Comparison of ENCODE assay signal across 14 cellular contexts in the genomic region with DNA sequence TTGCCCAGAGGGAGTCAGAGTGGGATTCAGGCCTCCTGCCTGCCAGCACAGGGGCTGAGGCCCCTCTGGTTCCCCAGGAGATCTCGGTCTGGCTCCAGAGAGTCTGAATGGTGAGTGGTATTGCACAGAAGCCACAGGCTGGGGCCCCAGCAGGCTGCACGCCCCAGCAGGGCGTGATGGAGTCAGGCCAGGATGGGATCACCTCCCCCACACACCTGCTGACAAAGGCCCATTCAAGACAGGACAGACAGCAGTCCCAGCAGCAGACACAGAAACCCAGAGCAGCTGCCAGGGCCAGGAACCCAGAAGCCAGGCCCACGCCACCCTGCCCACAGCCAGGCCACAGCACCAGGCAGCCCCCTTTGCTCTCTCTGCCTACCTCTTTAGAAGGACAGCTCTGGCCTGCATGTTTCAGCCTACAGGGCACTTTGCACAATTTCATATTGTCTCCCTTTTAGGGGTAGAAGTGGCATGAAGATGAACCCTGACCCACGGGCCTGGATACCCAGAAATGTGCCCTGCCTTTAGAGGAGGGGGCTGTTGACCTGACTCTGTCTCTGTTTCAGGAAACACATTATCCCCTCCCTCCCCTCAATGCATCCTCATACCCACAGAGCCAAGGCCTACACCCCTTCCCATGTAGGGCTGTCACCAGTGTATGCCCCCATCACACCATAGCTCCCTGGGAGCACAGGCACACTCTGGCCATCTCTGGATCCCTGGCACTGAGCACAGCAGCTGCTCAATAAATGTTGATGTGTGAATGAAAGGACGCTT. TPM values are rescaled to one million over a fixed set of nuclear protein-coding genes. Genes with fewer than 3 reads are reported as not detected.
DNase-seq lines count a peak whose midpoint lies in the region; ATAC-seq and TF ChIP-seq lines count a peak whose summit lies in the region.
"Had no signal": no experiment of that assay in that cellular context is flagged by ENCODE, and none has a peak within 500 bp of the region (broad histone marks: within the 10 kb centered on the region; RNA-seq: fewer than 3 reads in every experiment).

No MANE protein-coding gene starts in this region.

- H3K9me3 ChIP-seq in mammary epithelial cell (replicated peaks; ENCODE audit: insufficient read depth, low read length): no peaks in the 10 kb centered on the region
- H3K9me3 ChIP-seq in neuronal stem cell (replicated peaks in 1 of 2; ENCODE audit: control insufficient read depth in 2 of 2, insufficient read depth in 1 of 2, low read depth in 1 of 2, low read length in 2 of 2): no peaks in the 10 kb centered on the region
- no peaks in the 10 kb centered on the region for H3K9me3 ChIP-seq in prostate gland
- H3K9me3 ChIP-seq: right lobe of liver had no signal

- dilution Hi-C loops in mammary epithelial cell (cut with HindIII; ENCODE audit: low sequenced_read_pairs): no loop called here

- H4K91ac ChIP-seq in neuronal stem cell (ENCODE audit: low read depth, low read length, poor library complexity): no peak overlapping the region

- H3K4me3 ChIP-seq in mammary epithelial cell (replicated peaks in 1 of 3; ENCODE audit: insufficient read depth in 1 of 3, low read depth in 2 of 3, low read length in 3 of 3): no peak overlapping the region
- H3K4me3 ChIP-seq in neuronal stem cell (ENCODE audit: low read length in 2 of 2): no peak overlapping the region
- H3K4me3 ChIP-seq in prostate gland: no peak overlapping the region
- H3K4me3 ChIP-seq: GM23248, right lobe of liver had no signal

- BruUV-seq in Calu3 (replicated peaks; lab: Mats Ljungman, UMichigan) (no TSS peak), mammary epithelial cell (replicated peaks; lab: Mats Ljungman, UMichigan) (no TSS peak)

- H3K36me3 ChIP-seq in mammary epithelial cell (ENCODE audit: insufficient read depth, low read length): no peaks in the 10 kb centered on the region
- H3K36me3 ChIP-seq in neuronal stem cell (replicated peaks in 1 of 2; ENCODE audit: control insufficient read depth in 2 of 2, insufficient read depth in 2 of 2, low read length in 2 of 2): peaks cover 4 to 13% of the 10 kb centered on the region in 2 donors
- H3K36me3 ChIP-seq in prostate gland: no peaks in the 10 kb centered on the region
- H3K36me3 ChIP-seq: right lobe of liver had no signal

- H3K4me1 ChIP-seq in mammary epithelial cell (ENCODE audit: insufficient read depth, low read length): peaks cover 3% of the 10 kb centered on the region
- H3K4me1 ChIP-seq in neuronal stem cell (ENCODE audit: control insufficient read depth in 2 of 2, insufficient read depth in 1 of 2, low read depth in 1 of 2, low read length in 2 of 2): peaks cover 18 to 32% of the 10 kb centered on the region in 2 donors
- H3K4me1 ChIP-seq in prostate gland (replicated peaks): no peaks in the 10 kb centered on the region
- H3K4me1 ChIP-seq: right lobe of liver had no signal

- peaks cover 11% of the 10 kb centered on the region for H3K27me3 ChIP-seq in mammary epithelial cell (ENCODE audit: insufficient read depth, low read length)
- H3K27me3 ChIP-seq in neuronal stem cell (ENCODE audit: control insufficient read depth in 3 of 3, insufficient read depth in 3 of 3, low read depth in 1 of 3, low read length in 3 of 3): no peaks in the 10 kb centered on the region
- no peaks in the 10 kb centered on the region for H3K27me3 ChIP-seq in prostate gland (replicated peaks; ENCODE audit: insufficient read depth)
- H3K27me3 ChIP-seq: right lobe of liver had no signal

- H3K27ac Mint-ChIP-seq in Calu3 (ENCODE audit: unreplicated experiment) (no peak overlapping the region), CD14-positive monocyte (no peak overlapping the region)
- H3K27ac Mint-ChIP-seq in activated T-helper 2 cell treated with anti-CD3 and anti-CD28 coated beads, Interferon-gamma antibody, Interleukin-2, Interleukin-4, amounts not matched to agents 10 μg/mL and 5 μg/mL and 100 μg/mL, durations not matched to agents 14 hours and 24 hours and 36 hours: no peak overlapping the region

- H4K20me1 ChIP-seq in mammary epithelial cell (ENCODE audit: insufficient read depth, low read length): no peaks in the 10 kb centered on the region

- H2BK15ac ChIP-seq in neuronal stem cell (ENCODE audit: low read length): no peak overlapping the region

- H3K79me1 ChIP-seq in neuronal stem cell (ENCODE audit: low read depth, low read length): peaks cover 24% of the 10 kb centered on the region

- H3K9me3 Mint-ChIP-seq in Calu3 (ENCODE audit: low read depth, unreplicated experiment) (no peaks in the 10 kb centered on the region), CD14-positive monocyte (peaks cover 0 to 3% (median 0%) of the 10 kb centered on the region in 7 donors)
- no peaks in the 10 kb centered on the region for H3K9me3 Mint-ChIP-seq in activated T-helper 2 cell treated with anti-CD3 and anti-CD28 coated beads, Interferon-gamma antibody, Interleukin-2, Interleukin-4, amounts not matched to agents 10 μg/mL and 5 μg/mL and 100 μg/mL, durations not matched to agents 14 hours and 24 hours and 36 hours

- H3K4me3 Mint-ChIP-seq in Calu3 (ENCODE audit: low read depth, unreplicated experiment) (no peak overlapping the region), CD14-positive monocyte (no peak overlapping the region)
- H3K4me3 Mint-ChIP-seq in activated T-helper 2 cell treated with anti-CD3 and anti-CD28 coated beads, Interferon-gamma antibody, Interleukin-2, Interleukin-4, amounts not matched to agents 10 μg/mL and 5 μg/mL and 100 μg/mL, durations not matched to agents 14 hours and 24 hours and 36 hours (ENCODE audit: low read depth): no peak overlapping the region

- DNase-seq in Calu3 (peak; percentile 23), NCI-H1105 (lab: John Stamatoyannopoulos, UW) (peak; percentile 78), mammary epithelial cell (peak; percentile 38), neuronal stem cell (ENCODE audit: low spot score) (no peak), CD14-positive monocyte (ENCODE audit: low spot score) (no peak), prostate gland (ENCODE audit: low spot score) (no peak)
- no peak for DNase-seq in activated T-helper 2 cell treated with anti-CD3 and anti-CD28 coated beads, Interferon-gamma antibody, Interleukin-2, Interleukin-4, amounts not matched to agents 10 μg/mL and 5 μg/mL and 100 μg/mL, durations not matched to agents 14 hours and 24 hours and 36 hours (ENCODE audit: low spot score)
- DNase-seq: activated CD4-positive, CD25-positive, alpha-beta regulatory T cell treated with anti-CD3 and anti-CD28 coated beads, Interleukin-2, amount 50 U/mL, for 72 hours; GM23248; right lobe of liver had no signal

- ATAC-seq in GM21786 (IDR thresholded peaks at IDR 0.05; ENCODE audit: unreplicated experiment): no peak

- no peak overlapping the region for H4K8ac ChIP-seq in neuronal stem cell (ENCODE audit: low read depth, low read length)

- H2AFZ ChIP-seq in mammary epithelial cell (ENCODE audit: low read depth, low read length) (peak overlapping the region; percentile 38), neuronal stem cell (ENCODE audit: low read length) (no peak overlapping the region)
- H2AFZ ChIP-seq: GM23248 had no signal

- H3K36me3 Mint-ChIP-seq in Calu3 (ENCODE audit: insufficient read depth, unreplicated experiment) (no peaks in the 10 kb centered on the region), CD14-positive monocyte (peaks cover 0 to 4% of the 10 kb centered on the region in 2 donors)
- no peaks in the 10 kb centered on the region for H3K36me3 Mint-ChIP-seq in activated T-helper 2 cell treated with anti-CD3 and anti-CD28 coated beads, Interferon-gamma antibody, Interleukin-2, Interleukin-4, amounts not matched to agents 10 μg/mL and 5 μg/mL and 100 μg/mL, durations not matched to agents 14 hours and 24 hours and 36 hours (ENCODE audit: low read depth)

- WGBS in mammary epithelial cell (ENCODE audit: low coverage, missing lambda C conversion rate): 38% methylated on average over 5 of the region's 6 CpGs
- WGBS in neuronal stem cell (ENCODE audit: extremely low coverage in 2 of 2, insufficient read length in 2 of 2, insufficient replicate concordance in 1 of 2), 2 donors: no CpG with 5 or more reads among the region's 6 CpGs
- 50% methylated on average over 6 of the region's 6 CpGs for WGBS in prostate gland

- H2AK5ac ChIP-seq in neuronal stem cell (ENCODE audit: low read depth, low read length): peak overlapping the region; percentile 18

- no peaks in the 10 kb centered on the region for H3K4me1 Mint-ChIP-seq in Calu3 (ENCODE audit: low read depth, unreplicated experiment)
- peaks cover 55% of the 10 kb centered on the region for H3K4me1 Mint-ChIP-seq in CD14-positive monocyte
- peaks cover 7% of the 10 kb centered on the region for H3K4me1 Mint-ChIP-seq in activated T-helper 2 cell treated with anti-CD3 and anti-CD28 coated beads, Interferon-gamma antibody, Interleukin-2, Interleukin-4, amounts not matched to agents 10 μg/mL and 5 μg/mL and 100 μg/mL, durations not matched to agents 14 hours and 24 hours and 36 hours (ENCODE audit: low read depth)

- intact Hi-C loops in Calu3 (cut with micrococcal nuclease; ENCODE audit: unreplicated experiment) (no loop called here), mammary epithelial cell (cut with micrococcal nuclease) (no loop called here), CD14-positive monocyte (cut with micrococcal nuclease) (no loop called here), prostate gland (cut with DNase I) (no loop called here)
- intact Hi-C loops in activated T-helper 2 cell treated with anti-CD3 and anti-CD28 coated beads, Interferon-gamma antibody, Interleukin-2, Interleukin-4, amounts not matched to agents 10 μg/mL and 5 μg/mL and 100 μg/mL, durations not matched to agents 14 hours and 24 hours and 36 hours (cut with micrococcal nuclease): no loop called here

- H2BK120ac ChIP-seq in neuronal stem cell (ENCODE audit: low read depth, low read length): no peak overlapping the region

- no peak for TF ChIP-seq POLR2A in prostate gland (IDR thresholded peaks at IDR 0.05)

- H3K27me3 Mint-ChIP-seq in Calu3 (ENCODE audit: unreplicated experiment) (peaks cover 72% of the 10 kb centered on the region), CD14-positive monocyte (ENCODE audit: low read depth in 3 of 3) (peaks cover 11 to 19% (median 14%) of the 10 kb centered on the region in 3 donors)
- peaks cover 28% of the 10 kb centered on the region for H3K27me3 Mint-ChIP-seq in activated T-helper 2 cell treated with anti-CD3 and anti-CD28 coated beads, Interferon-gamma antibody, Interleukin-2, Interleukin-4, amounts not matched to agents 10 μg/mL and 5 μg/mL and 100 μg/mL, durations not matched to agents 14 hours and 24 hours and 36 hours (ENCODE audit: low read depth)

- H3K4ac ChIP-seq in neuronal stem cell (ENCODE audit: low read length): no peak overlapping the region

- H3K79me2 ChIP-seq in mammary epithelial cell (ENCODE audit: insufficient read depth, low read length): no peaks in the 10 kb centered on the region

- no peak overlapping the region for H2BK12ac ChIP-seq in neuronal stem cell (ENCODE audit: low read length)

- H2BK5ac ChIP-seq in neuronal stem cell (ENCODE audit: low read length): no peak overlapping the region

- CTCF ChIA-PET in Calu3 (lab: Charles Lee) (no interaction called here), mammary epithelial cell (lab: Charles Lee; ENCODE audit: low non-redundant PET) (no interaction called here)

- H3K14ac ChIP-seq in neuronal stem cell (ENCODE audit: low read length): no peak overlapping the region

- no peak overlapping the region for H3K9ac ChIP-seq in mammary epithelial cell (ENCODE audit: insufficient read depth, low read length)
- no peak overlapping the region for H3K9ac ChIP-seq in neuronal stem cell (ENCODE audit: low read depth, low read length, poor library complexity)
- H3K9ac ChIP-seq: GM23248 had no signal

- TF ChIP-seq CTCF in Calu3 (IDR thresholded peaks at IDR 0.05; ENCODE audit: unreplicated experiment): no peak
- no peak for TF ChIP-seq CTCF in mammary epithelial cell (conservative IDR thresholded peaks at IDR 0.05 in 1 of 2, IDR thresholded peaks at IDR 0.05 in 1 of 2; ENCODE audit: extremely low read depth in 1 of 2, insufficient read depth in 1 of 2, low read depth in 1 of 2, low read length in 2 of 2)
- TF ChIP-seq CTCF in CD14-positive monocyte (IDR thresholded peaks at IDR 0.05): no peak
- TF ChIP-seq CTCF in prostate gland (IDR thresholded peaks at IDR 0.05): no peak

- H3K4me2 ChIP-seq in mammary epithelial cell (ENCODE audit: insufficient read depth, low read depth, low read length): no peak overlapping the region
- H3K4me2 ChIP-seq in neuronal stem cell (ENCODE audit: insufficient read depth, low read length, poor library complexity, severe bottlenecking): peak overlapping the region; percentile 47

- in situ Hi-C loops in mammary epithelial cell (cut with MboI; ENCODE audit: low sequenced_read_pairs in 2 of 2): no loop called here

- H3K23ac ChIP-seq in neuronal stem cell (ENCODE audit: low read depth, low read length, poor library complexity): peak overlapping the region; percentile 37

- H3K27ac ChIP-seq in mammary epithelial cell (ENCODE audit: insufficient read depth, low read depth, low read length): no peak overlapping the region
- H3K27ac ChIP-seq in neuronal stem cell (replicated peaks; ENCODE audit: low read length): peak overlapping the region; percentile 38
- H3K27ac ChIP-seq in prostate gland: no peak overlapping the region
- H3K27ac ChIP-seq: epithelial cell of prostate, GM23248, right lobe of liver had no signal

- peak overlapping the region; percentile 30 for H3K18ac ChIP-seq in neuronal stem cell (ENCODE audit: low read length)

RNA-seq across cellular contexts. Expression of gene FXYD6, which starts 6.1 kb away (rescaled TPM):
- total RNA-seq in Calu3 (2022) (0.61 and 0.78 TPM in 2 replicates), mammary epithelial cell (under 1 TPM in 1 of 2 donors, not detected in 1; 0.21 TPM), prostate gland (100 to 1,000 TPM in 1 of 2 donors, 10 to 100 TPM in 1; 29.6 to 366 TPM)
- polyA plus RNA-seq in mammary epithelial cell (0.35 TPM), CD14-positive monocyte (10 to 100 TPM; 36.4 to 44.1 TPM)
- not detected for polyA minus RNA-seq in mammary epithelial cell
- polyA plus RNA-seq in neuronal stem cell (2013, experiment 1 of 2): 291 TPM
- 288 TPM for polyA plus RNA-seq in neuronal stem cell (2013, experiment 2 of 2)
- 0.11 and 0.18 TPM in 2 replicates for total RNA-seq in activated T-helper 2 cell treated with anti-CD3 and anti-CD28 coated beads, Interferon-gamma antibody, Interleukin-2, Interleukin-4, amounts not matched to agents 10 μg/mL and 5 μg/mL and 100 μg/mL, durations not matched to agents 14 hours and 24 hours and 36 hours
- total RNA-seq: GM23248 had no signal
- polyA plus RNA-seq: GM23248 had no signal

RNA-seq across cellular contexts. Expression of gene FXYD2, which starts 45.8 kb away (rescaled TPM):
- total RNA-seq in Calu3 (2022) (7.9 and 9.0 TPM in 2 replicates), mammary epithelial cell (not detected), prostate gland (1 to 10 TPM in 1 of 2 donors, under 1 TPM in 1; 0.87 to 1.8 TPM)
- polyA plus RNA-seq in mammary epithelial cell (0.11 TPM), CD14-positive monocyte (1 to 10 TPM; 2.5 to 4.4 TPM)
- not detected for polyA minus RNA-seq in mammary epithelial cell
- polyA plus RNA-seq in neuronal stem cell (2013, experiment 1 of 2): 4.1 TPM
- 3.3 TPM for polyA plus RNA-seq in neuronal stem cell (2013, experiment 2 of 2)
- 0.48 and 0.51 TPM in 2 replicates for total RNA-seq in activated T-helper 2 cell treated with anti-CD3 and anti-CD28 coated beads, Interferon-gamma antibody, Interleukin-2, Interleukin-4, amounts not matched to agents 10 μg/mL and 5 μg/mL and 100 μg/mL, durations not matched to agents 14 hours and 24 hours and 36 hours
- total RNA-seq: GM23248, M059J had no signal
- polyA plus RNA-seq: GM23248 had no signal

RNA-seq across cellular contexts. Expression of gene TMPRSS13, which starts 58.8 kb away (rescaled TPM):
- 1.4 and 2.3 TPM in 2 replicates for total RNA-seq in Calu3 (2022)
- under 1 TPM in 1 of 2 donors, not detected in 1; under 0.01 TPM for total RNA-seq in mammary epithelial cell
- 0.12 TPM for polyA plus RNA-seq in mammary epithelial cell
- not detected for polyA minus RNA-seq in mammary epithelial cell
- 0.10 TPM for polyA plus RNA-seq in neuronal stem cell (2013, experiment 1 of 2)
- polyA plus RNA-seq in neuronal stem cell (2013, experiment 2 of 2): 0.12 TPM
- polyA plus RNA-seq in CD14-positive monocyte: under 1 TPM; 0.17 to 0.37 TPM
- 10 to 100 TPM in 1 of 2 donors, 1 to 10 TPM in 1; 1.2 to 14.7 TPM for total RNA-seq in prostate gland
- total RNA-seq in activated T-helper 2 cell treated with anti-CD3 and anti-CD28 coated beads, Interferon-gamma antibody, Interleukin-2, Interleukin-4, amounts not matched to agents 10 μg/mL and 5 μg/mL and 100 μg/mL, durations not matched to agents 14 hours and 24 hours and 36 hours: 2.7 and 5.3 TPM in 2 replicates
- total RNA-seq: GM23248, kidney epithelial cell, M059J had no signal
- polyA plus RNA-seq: GM23248 had no signal

Comparison
In these comparisons a context has a peak if more than half of its experiments do, and no peak if none do; other contexts are left out.
1. DNase-seq: peak in Calu3 (single experiment), NCI-H1105 (single experiment) and mammary epithelial cell (single experiment); none in neuronal stem cell (single experiment), CD14-positive monocyte (single experiment), prostate gland (single experiment) and activated T-helper 2 cell treated with anti-CD3 and anti-CD28 coated beads, Interferon-gamma antibody, Interleukin-2, Interleukin-4, amounts not matched to agents 10 μg/mL and 5 μg/mL and 100 μg/mL, durations not matched to agents 14 hours and 24 hours and 36 hours (single experiment).
2. RNA of gene FXYD6, which starts 6.1 kb away (total RNA-seq): 29.6 to 366 TPM in prostate gland; 0.61 to 0.78 TPM in Calu3, 0.21 TPM in mammary epithelial cell and 0.11 to 0.18 TPM in activated T-helper 2 cell treated with anti-CD3 and anti-CD28 coated beads, Interferon-gamma antibody, Interleukin-2, Interleukin-4, amounts not matched to agents 10 μg/mL and 5 μg/mL and 100 μg/mL, durations not matched to agents 14 hours and 24 hours and 36 hours; every median in the first group is over 10 times any median in the second.